Comparison of ENCODE assay signal across 8 cellular contexts in the genomic region with DNA sequence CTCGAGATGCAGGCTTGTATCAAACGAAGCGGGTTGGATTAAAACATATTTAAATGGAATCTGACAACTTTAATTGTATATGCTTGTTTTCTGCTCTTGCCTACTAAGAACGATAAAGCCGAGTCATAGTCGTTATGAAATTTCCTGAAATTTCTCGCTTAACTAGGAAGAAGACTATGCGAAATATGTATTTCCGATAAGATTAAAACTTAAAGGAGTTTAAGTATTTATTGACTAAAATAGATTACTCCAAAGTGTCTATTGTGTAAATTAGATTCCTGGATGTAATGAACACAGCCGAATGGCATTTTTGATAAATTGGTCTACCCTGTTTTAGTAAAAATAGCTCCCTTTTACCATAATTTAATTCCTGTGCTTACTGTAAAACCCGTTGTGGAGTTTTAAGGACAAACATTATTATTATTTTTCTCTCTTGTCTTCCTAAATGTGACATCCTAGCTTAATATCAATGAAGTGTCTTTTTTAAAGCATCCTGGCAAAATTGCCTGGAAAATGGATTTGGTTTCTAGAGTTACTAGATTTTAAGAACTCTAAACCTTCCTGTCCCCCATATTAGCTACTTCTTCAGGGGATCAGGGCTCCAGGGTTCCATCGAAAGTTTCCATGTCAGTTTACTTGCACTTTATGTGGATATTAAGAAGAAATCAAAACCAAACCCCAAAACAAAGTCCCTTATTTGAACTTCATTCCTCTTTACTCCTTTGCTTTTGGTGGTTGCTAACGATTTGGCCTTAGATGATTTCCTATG. TPM values are rescaled to one million over a fixed set of nuclear protein-coding genes. Genes with fewer than 3 reads are reported as not detected.
DNase-seq lines count a peak whose midpoint lies in the region; ATAC-seq and TF ChIP-seq lines count a peak whose summit lies in the region.

No MANE protein-coding gene starts in this region.

- CTCF ChIA-PET in activated CD8-positive, alpha-beta T cell treated with anti-CD3 and anti-CD28 coated beads for 36 hours (lab: Charles Lee), result interaction anchor here (1.3 to 1.6 kb wide), 2 partner anchors 19 to 75 kb away, joined by 3 to 6 read pairs; no protein-coding TSS in a partner anchor

- no peaks in the 10 kb centered on the region for H3K27me3 Mint-ChIP-seq in activated CD8-positive, alpha-beta T cell treated with anti-CD3 and anti-CD28 coated beads for 36 hours
- H3K27me3 Mint-ChIP-seq in stimulated activated naive CD8-positive, alpha-beta T cell treated with anti-CD3 and anti-CD28 coated beads, Interleukin-15, amount 100 ng/mL, for 72 hours, result no peaks in the 10 kb centered on the region

- H3K9me3 Mint-ChIP-seq in activated CD8-positive, alpha-beta T cell treated with anti-CD3 and anti-CD28 coated beads for 36 hours, result no peaks in the 10 kb centered on the region
- no peaks in the 10 kb centered on the region for H3K9me3 Mint-ChIP-seq in stimulated activated naive CD8-positive, alpha-beta T cell treated with anti-CD3 and anti-CD28 coated beads, Interleukin-15, amount 100 ng/mL, for 72 hours

- TF ChIP-seq CTCF in activated CD8-positive, alpha-beta T cell treated with anti-CD3 and anti-CD28 coated beads for 36 hours (IDR thresholded peaks at IDR 0.05), result no peak

- no peak for ATAC-seq in activated CD8-positive, alpha-beta T cell treated with anti-CD3 and anti-CD28 coated beads for 36 hours
- ATAC-seq in stimulated activated naive CD8-positive, alpha-beta T cell treated with anti-CD3 and anti-CD28 coated beads, Interleukin-15, amount 100 ng/mL, for 72 hours, result no peak
- ATAC-seq in GM21423 (IDR thresholded peaks at IDR 0.05; ENCODE audit: unreplicated experiment) (no peak), GM18511 (IDR thresholded peaks at IDR 0.05; ENCODE audit: unreplicated experiment) (no peak)

- intact Hi-C loops in activated CD8-positive, alpha-beta T cell treated with anti-CD3 and anti-CD28 coated beads for 36 hours (cut with micrococcal nuclease), result no loop called here

- POLR2A ChIA-PET in activated CD8-positive, alpha-beta T cell treated with anti-CD3 and anti-CD28 coated beads for 36 hours (lab: Charles Lee), result interaction anchor here (0.8 kb wide), 1 partner anchor 10 kb away, joined by 3 read pairs; no protein-coding TSS in a partner anchor

- H3K27ac Mint-ChIP-seq in activated CD8-positive, alpha-beta T cell treated with anti-CD3 and anti-CD28 coated beads for 36 hours, result no peak overlapping the region
- peak overlapping the region in 1 of 2 donors; percentile 59 for H3K27ac Mint-ChIP-seq in stimulated activated naive CD8-positive, alpha-beta T cell treated with anti-CD3 and anti-CD28 coated beads, Interleukin-15, amount 100 ng/mL, for 72 hours

- peaks cover 1% of the 10 kb centered on the region for H3K36me3 Mint-ChIP-seq in activated CD8-positive, alpha-beta T cell treated with anti-CD3 and anti-CD28 coated beads for 36 hours (ENCODE audit: low read depth)

- H3K4me3 Mint-ChIP-seq in activated CD8-positive, alpha-beta T cell treated with anti-CD3 and anti-CD28 coated beads for 36 hours, result peak overlapping the region; percentile 71
- H3K4me3 Mint-ChIP-seq in stimulated activated naive CD8-positive, alpha-beta T cell treated with anti-CD3 and anti-CD28 coated beads, Interleukin-15, amount 100 ng/mL, for 72 hours, result peak overlapping the region; percentile 78 to 82

- no peaks in the 10 kb centered on the region for H3K9me3 ChIP-seq in iPS-15b (ENCODE audit: control insufficient read depth, insufficient read depth, low read length)

- no peaks in the 10 kb centered on the region for H3K36me3 ChIP-seq in iPS-15b (ENCODE audit: control insufficient read depth, insufficient read depth, low read length)

- H3K4me3 ChIP-seq in iPS-15b (ENCODE audit: low read depth, low read length), result peak overlapping the region; percentile 69

- H3K4me1 ChIP-seq in iPS-15b (ENCODE audit: control insufficient read depth, insufficient read depth, low read length), result peaks cover 25% of the 10 kb centered on the region

- DNase-seq in NOMO-1 (lab: John Stamatoyannopoulos, UW; ENCODE audit: unreplicated experiment in 2 of 2) (peak; percentile 43 to 79), NOMO-1 treated with dmso at 0.1 percent for 144 hours (lab: John Stamatoyannopoulos, UW; ENCODE audit: unreplicated experiment) (no peak), NCI-H2029 (lab: John Stamatoyannopoulos, UW) (no peak)
- DNase-seq in activated CD8-positive, alpha-beta T cell treated with anti-CD3 and anti-CD28 coated beads for 36 hours, result no peak
- no peak for DNase-seq in stimulated activated naive CD8-positive, alpha-beta T cell treated with anti-CD3 and anti-CD28 coated beads, Interleukin-15, amount 100 ng/mL, for 72 hours

- H3K9ac ChIP-seq in iPS-15b (ENCODE audit: low read depth, low read length), result no peak overlapping the region

- H3K27me3 ChIP-seq in iPS-15b (ENCODE audit: control insufficient read depth, insufficient read depth, low read length), result peaks cover 13% of the 10 kb centered on the region

- peaks cover 27% of the 10 kb centered on the region for H3K4me1 Mint-ChIP-seq in activated CD8-positive, alpha-beta T cell treated with anti-CD3 and anti-CD28 coated beads for 36 hours (ENCODE audit: low read depth)
- H3K4me1 Mint-ChIP-seq in stimulated activated naive CD8-positive, alpha-beta T cell treated with anti-CD3 and anti-CD28 coated beads, Interleukin-15, amount 100 ng/mL, for 72 hours, result peaks cover 27% of the 10 kb centered on the region

RNA-seq across cellular contexts. Expression of a gene that starts 0.7 kb away (rescaled TPM):
- 10 to 100 TPM; 20.2 to 20.4 TPM for total RNA-seq in activated CD8-positive, alpha-beta T cell treated with anti-CD3 and anti-CD28 coated beads for 36 hours

Comparison
In these comparisons a context has a peak if more than half of its experiments do, and no peak if none do; other contexts are left out.
1. DNase-seq: peak in NOMO-1 (2 of 2); none in NOMO-1 treated with dmso at 0.1 percent for 144 hours (single experiment), activated CD8-positive, alpha-beta T cell treated with anti-CD3 and anti-CD28 coated beads for 36 hours (single experiment), stimulated activated naive CD8-positive, alpha-beta T cell treated with anti-CD3 and anti-CD28 coated beads, Interleukin-15, amount 100 ng/mL, for 72 hours (0 of 2) and NCI-H2029 (single experiment).